In genomic region chr1:60503216-60503615, GRCh38 we compare ENCODE assay signal across 18 cellular contexts.
"Had no signal": no experiment of that assay in that cellular context is flagged by ENCODE, and none has a peak within 500 bp of the region (broad histone marks: within the 10 kb centered on the region; RNA-seq: fewer than 3 reads in every experiment).

No MANE protein-coding gene starts in this region.

- DNase-seq: activated CD4-positive, alpha-beta T cell treated with anti-CD3 and anti-CD28 coated beads, Interleukin-2, amount 10 ng/mL, durations not matched to agents 7 days and 5 days; activated CD4-positive, CD25-positive, alpha-beta regulatory T cell; activated CD8-positive, alpha-beta memory T cell treated with anti-CD3 and anti-CD28 coated beads for 24 hours; activated naive CD8-positive, alpha-beta T cell treated with anti-CD3 and anti-CD28 coated beads for 36 hours; amygdala; brain microvascular endothelial cell; cortex of kidney; effector CD8-positive, alpha-beta T cell; foreskin fibroblast; hippocampal formation; mesenchymal stem cell; nucleus accumbens; posterior cingulate gyrus; small intestine; stimulated activated naive CD8-positive, alpha-beta T cell treated with anti-CD3 and anti-CD28 coated beads, Interleukin-15, Interleukin-2, amounts not matched to agents 100 U/mL and 50 U/mL, for 24 hours; trophoblast cell had no signal

- H3K27ac ChIP-seq: brain microvascular endothelial cell, right atrium auricular region had no signal

- H3K4me1 ChIP-seq: right atrium auricular region had no signal

- H3K27me3 ChIP-seq: brain microvascular endothelial cell, right atrium auricular region had no signal

- ATAC-seq: natural killer cell treated with Interleukin-12 subunit alpha and Interleukin-12 subunit beta and Interleukin-15 and Interleukin-18, amount 100 ng/mL, for 72 hours; stimulated activated naive CD8-positive, alpha-beta T cell treated with anti-CD3 and anti-CD28 coated beads, Interleukin-15, Interleukin-2, amounts not matched to agents 100 U/mL and 50 U/mL, for 24 hours had no signal

- H3K4me3 ChIP-seq: right atrium auricular region had no signal

- H3K36me3 ChIP-seq: brain microvascular endothelial cell, right atrium auricular region had no signal
